Comparison of ENCODE assay signal across 8 cellular contexts in the genomic region with DNA sequence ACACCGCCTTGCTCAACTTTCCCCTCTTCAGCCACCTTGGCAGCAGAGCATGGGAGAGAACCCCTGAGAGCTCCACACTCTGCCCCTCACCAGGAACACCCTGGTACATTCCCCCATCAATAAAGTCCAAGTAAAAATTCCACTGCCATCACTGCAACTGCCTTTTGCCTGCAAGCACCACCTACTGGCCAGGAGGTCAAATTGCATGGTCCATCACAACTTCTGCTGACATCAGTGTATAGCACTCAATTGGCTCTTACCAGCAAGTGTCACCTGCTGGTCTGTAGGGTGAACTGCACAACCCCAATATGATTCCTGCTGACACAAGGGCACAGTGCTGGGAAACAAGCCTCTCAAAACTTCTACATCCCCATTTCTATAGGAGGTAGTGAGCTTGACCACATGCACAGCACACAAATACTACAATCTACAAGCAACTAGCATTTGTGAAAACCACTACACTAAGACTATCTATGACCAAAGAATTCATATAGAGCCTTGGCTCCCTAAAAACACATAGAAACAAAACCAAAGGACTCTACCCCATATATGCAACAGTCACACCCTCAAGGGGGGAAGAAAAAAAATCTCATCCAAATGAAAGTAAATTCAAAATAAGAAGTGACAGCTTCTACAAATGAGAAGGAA.
DNase-seq lines count a peak whose midpoint lies in the region; ATAC-seq, FAIRE-seq and TF ChIP-seq lines count a peak whose summit lies in the region.

No MANE protein-coding gene starts in this region.

- no peak overlapping the region for H2AFZ ChIP-seq in Karpas-422 (ENCODE audit: low read length)

- H3K9me3 ChIP-seq in A549 (peaks cover 15% of the 10 kb centered on the region; the same call in 2 of the 3 replicates), Karpas-422 (ENCODE audit: low read length) (no peaks in the 10 kb centered on the region), WERI-Rb-1 (ENCODE audit: severe bottlenecking) (peaks cover 5% of the 10 kb centered on the region)

- peak; percentile 54 to 92; a peak in 4 of 6 replicates for ATAC-seq in A549
- ATAC-seq in GM18498 (IDR thresholded peaks at IDR 0.05; ENCODE audit: unreplicated experiment) = no peak

- TF ChIP-seq RAD21 in A549 (conservative IDR thresholded peaks at IDR 0.05 in 1 of 2, IDR thresholded peaks at IDR 0.05 in 1 of 2) = peak in 1 of 2 experiments; percentile 64; a peak in 2 of 5 replicates

- no peak for FAIRE-seq in A549 (lab: Jason Lieb, UNC)

- CTCF ChIA-PET in A549 (lab: Yijun Ruan, JAX) = interaction anchor here (0.5 to 3.3 kb wide), 7 partner anchors 9 to 1102 kb away, joined by 3 to 13 read pairs (median 3); no protein-coding TSS in a partner anchor

- TF ChIP-seq CTCF in A549 (IDR thresholded peaks at IDR 0.05) = peak; percentile 28
- TF ChIP-seq CTCF in GM12865 (IDR thresholded peaks at IDR 0.05; ENCODE audit: insufficient read depth, low read depth, low read length, missing control alignments) = peak; percentile 74
- TF ChIP-seq CTCF in WERI-Rb-1 (IDR thresholded peaks at IDR 0.05; ENCODE audit: low read depth, low read length) = peak; percentile 96
- peak; percentile 45 for TF ChIP-seq CTCF in foreskin fibroblast (IDR thresholded peaks at IDR 0.05; ENCODE audit: low read depth, low read length)

- H3K9me2 ChIP-seq in Karpas-422 (replicated peaks; ENCODE audit: insufficient read depth, low read length) = no peaks in the 10 kb centered on the region

- TF ChIP-seq EP300 in A549 (IDR thresholded peaks at IDR 0.05) = no peak

- no peak overlapping the region for H3K4me2 ChIP-seq in A549
- no peak overlapping the region for H3K4me2 ChIP-seq in Karpas-422 (ENCODE audit: low read depth, low read length, poor library complexity, severe bottlenecking)

- H3K4me3 ChIP-seq in A549 (no peak overlapping the region), GM12865 (ENCODE audit: low read depth, low read length) (no peak overlapping the region), Karpas-422 (ENCODE audit: low read length) (no peak overlapping the region), WERI-Rb-1 (ENCODE audit: low read depth, low read length) (no peak overlapping the region), foreskin fibroblast (ENCODE audit: low read depth in 1 of 2, low read length in 2 of 2) (no peak overlapping the region)

- DNase-seq in A549 (ENCODE audit: low read depth in 1 of 2, low spot score in 1 of 2) = peak in 1 of 2 experiments; percentile 82
- peak; percentile 81 for DNase-seq in GM12865 (ENCODE audit: low read depth)
- DNase-seq in Karpas-422 = peak; percentile 89
- peak; percentile 66 for DNase-seq in WERI-Rb-1
- DNase-seq in foreskin fibroblast = no peak
- DNase-seq in stimulated activated CD8-positive, alpha-beta memory T cell treated with anti-CD3 and anti-CD28 coated beads, Interleukin-4, amount 100 ng/mL, for 48 hours = peak; percentile 63
- DNase-seq in GM19240 (ENCODE audit: insufficient read length, low spot score) = no peak

- H3K27me3 ChIP-seq in Karpas-422 (ENCODE audit: low read length) (no peaks in the 10 kb centered on the region), WERI-Rb-1 (ENCODE audit: insufficient read depth, low read depth, severe bottlenecking) (peaks cover 21% of the 10 kb centered on the region)

- 100% methylated on average over 1 of the region's 1 CpG for WGBS in A549 (ENCODE audit: missing lambda C conversion rate)

- H3K9ac ChIP-seq in Karpas-422 (ENCODE audit: low read length) = no peak overlapping the region

- no peaks in the 10 kb centered on the region for H4K20me1 ChIP-seq in Karpas-422 (ENCODE audit: insufficient read depth, low read depth, low read length)

- POLR2A ChIA-PET in A549 (lab: Yijun Ruan, JAX) = no interaction called here

- no peak overlapping the region for H3K27ac ChIP-seq in A549
- H3K27ac ChIP-seq in Karpas-422 (ENCODE audit: low read length) = no peak overlapping the region
- no peak overlapping the region for H3K27ac ChIP-seq in WERI-Rb-1

- no peaks in the 10 kb centered on the region for H3K79me2 ChIP-seq in Karpas-422 (ENCODE audit: low read length)

- TF ChIP-seq POLR2A in A549 (IDR thresholded peaks at IDR 0.05; ENCODE audit: low read length) = no peak

- no peaks in the 10 kb centered on the region for H3K36me3 ChIP-seq in Karpas-422 (ENCODE audit: insufficient read depth, low read length)
- H3K36me3 ChIP-seq in WERI-Rb-1 = no peaks in the 10 kb centered on the region

- no peaks in the 10 kb centered on the region for H3K4me1 ChIP-seq in A549
- peaks cover 7% of the 10 kb centered on the region for H3K4me1 ChIP-seq in Karpas-422 (ENCODE audit: low read length)

TF ChIP-seq in A549, 52 proteins besides CTCF, POLR2A, EP300 and RAD21:
- TF ChIP-seq FOSB (CRISPR knock-in tag; IDR thresholded peaks at IDR 0.05) = no peak
- TF ChIP-seq MAFK (IDR thresholded peaks at IDR 0.05; ENCODE audit: partially characterized antibody) = peak; percentile 76
- peak; percentile 10; the same call in 1 of the 3 replicates for TF ChIP-seq SMC3 (IDR thresholded peaks at IDR 0.05)

Comparison
In these comparisons a context has a peak if more than half of its experiments do, and no peak if none do; other contexts are left out.
1. DNase-seq: peak in GM12865 (single experiment), Karpas-422 (single experiment), WERI-Rb-1 (single experiment) and stimulated activated CD8-positive, alpha-beta memory T cell treated with anti-CD3 and anti-CD28 coated beads, Interleukin-4, amount 100 ng/mL, for 48 hours (single experiment); none in foreskin fibroblast (0 of 2) and GM19240 (single experiment).
2. CTCF ChIP-seq: peak in every context shown above with its lines; median percentile 96 in WERI-Rb-1; 74 in GM12865; 45 in foreskin fibroblast; 28 in A549.